8 cellular contexts compared by ENCODE assay signal in genomic region chr2:119809329-119810038, GRCh38. TPM values are rescaled to one million over a fixed set of nuclear protein-coding genes. Genes with fewer than 3 reads are reported as not detected.
DNase-seq lines count a peak whose midpoint lies in the region; ATAC-seq and TF ChIP-seq lines count a peak whose summit lies in the region.
"Had no signal": no experiment of that assay in that cellular context is flagged by ENCODE, and none has a peak within 500 bp of the region (broad histone marks: within the 10 kb centered on the region; RNA-seq: fewer than 3 reads in every experiment).

No MANE protein-coding gene starts in this region.

- no peak for TF ChIP-seq POLR2A in sigmoid colon (IDR thresholded peaks at IDR 0.05)

- H3K27ac Mint-ChIP-seq in endothelial cell (ENCODE audit: unreplicated experiment): no peak overlapping the region

- POLR2A ChIA-PET in RWPE1 (lab: Yijun Ruan, JAX; ENCODE audit: low non-redundant PET): no interaction called here

- TF ChIP-seq EP300 in sigmoid colon (IDR thresholded peaks at IDR 0.05): no peak

- peaks cover 0 to 23% (median 19%) of the 10 kb centered on the region in 4 donors for H3K4me1 ChIP-seq in sigmoid colon

- no peaks in the 10 kb centered on the region for H3K36me3 ChIP-seq in sigmoid colon

- H3K36me3 Mint-ChIP-seq in endothelial cell (ENCODE audit: low read depth, unreplicated experiment): peaks cover 13% of the 10 kb centered on the region

- TF ChIP-seq CTCF in RWPE1 (conservative IDR thresholded peaks at IDR 0.05; ENCODE audit: low read depth) (no peak), sigmoid colon (IDR thresholded peaks at IDR 0.05) (no peak), endothelial cell (IDR thresholded peaks at IDR 0.05; ENCODE audit: unreplicated experiment) (no peak)

- H3K4me3 Mint-ChIP-seq in endothelial cell (ENCODE audit: unreplicated experiment): no peak overlapping the region

- H3K27ac ChIP-seq in RWPE1: no peak overlapping the region
- peak overlapping the region in 3 of 4 donors; percentile 9 to 49 (median 43) for H3K27ac ChIP-seq in sigmoid colon

- intact Hi-C loops in sigmoid colon (cut with DNase I): no loop called here

- no peaks in the 10 kb centered on the region for H3K9me3 Mint-ChIP-seq in endothelial cell (ENCODE audit: unreplicated experiment)

- H3K4me1 Mint-ChIP-seq in endothelial cell (ENCODE audit: unreplicated experiment): peaks cover 10% of the 10 kb centered on the region

- H3K27me3 Mint-ChIP-seq in endothelial cell (ENCODE audit: unreplicated experiment): no peaks in the 10 kb centered on the region

- H3K27me3 ChIP-seq in sigmoid colon: no peaks in the 10 kb centered on the region

- no peak overlapping the region for H3K4me3 ChIP-seq in sigmoid colon

- H3K9me3 ChIP-seq in sigmoid colon: no peaks in the 10 kb centered on the region

- CTCF ChIA-PET in RWPE1 (lab: Yijun Ruan, JAX): interaction anchor here (0.6 kb wide), 1 partner anchor 9 kb away, joined by 3 read pairs; no protein-coding TSS in a partner anchor

- 75 to 80% methylated on average over 6 of the region's 6 CpGs for WGBS in sigmoid colon, 2 donors

- ATAC-seq in HG02970 (IDR thresholded peaks at IDR 0.05; ENCODE audit: low FRiP score, unreplicated experiment) (no peak), HG03439 (IDR thresholded peaks at IDR 0.05; ENCODE audit: unreplicated experiment) (no peak)

- DNase-seq in GM04504 (ENCODE audit: low read depth): peak; percentile 53
- DNase-seq in RWPE1 (ENCODE audit: low spot score): peak; percentile 22
- DNase-seq in fibroblast of gingiva (ENCODE audit: low read depth): peak; percentile 76
- peak; percentile 72 for DNase-seq in sigmoid colon
- DNase-seq in endothelial cell (ENCODE audit: low spot score): no peak
- DNase-seq: effector CD8-positive, alpha-beta T cell had no signal

RNA-seq across cellular contexts. Expression of gene PTPN4, which starts 49.8 kb away (rescaled TPM):
- total RNA-seq in sigmoid colon (10 to 100 TPM; 21.7 to 42.9 (median 23.4) TPM), endothelial cell (ENCODE audit: unreplicated experiment) (51.0 TPM)
- polyA plus RNA-seq in sigmoid colon: 1 to 10 TPM; 1.8 to 7.2 (median 2.8) TPM
